Comparison of ENCODE assay signal across 23 cellular contexts in the genomic region with DNA sequence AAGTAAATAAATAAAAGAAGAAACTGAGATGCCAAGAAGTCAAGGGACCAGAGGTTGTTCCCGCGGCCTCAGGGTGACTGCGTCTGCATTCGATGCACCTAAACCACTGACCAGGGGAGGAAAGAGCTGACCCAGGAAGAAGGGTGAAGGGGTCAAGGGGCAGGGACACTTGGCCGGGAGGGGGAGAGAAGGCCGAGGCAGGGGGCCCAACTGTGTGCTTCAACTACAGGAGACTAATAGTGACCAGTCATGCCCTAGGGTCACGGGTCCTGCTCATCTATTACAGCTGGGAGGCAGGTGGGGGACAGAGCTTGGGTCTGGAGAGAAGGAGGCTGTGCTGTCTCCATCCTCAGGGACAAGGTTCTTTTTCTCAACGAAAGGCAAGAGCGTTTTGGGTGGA.
"Had no signal": no experiment of that assay in that cellular context is flagged by ENCODE, and none has a peak within 500 bp of the region (broad histone marks: within the 10 kb centered on the region; RNA-seq: fewer than 3 reads in every experiment).

No MANE protein-coding gene starts in this region.

- FAIRE-seq: K562 had no signal

- H3K9me3 ChIP-seq: adrenal gland, Peyer's patch had no signal

- H3K4me3 ChIP-seq: adrenal gland, K562, Peyer's patch had no signal

- ATAC-seq: activated CD4-positive, CD25-positive, alpha-beta regulatory T cell treated with anti-CD3 and anti-CD28 coated beads, Interleukin-2, amount 50 U/mL, for 24 hours; activated CD8-positive, alpha-beta T cell treated with anti-CD3 and anti-CD28 coated beads for 36 hours; activated T-cell treated with anti-CD3 and anti-CD28 coated beads, Interleukin-2, amount 50 U/mL, for 72 hours; K562 had no signal

- H3K4me3 Mint-ChIP-seq: activated CD8-positive, alpha-beta T cell treated with anti-CD3 and anti-CD28 coated beads for 36 hours; activated naive CD8-positive, alpha-beta T cell treated with anti-CD3 and anti-CD28 coated beads, Interleukin-2, amount 10 ng/mL, durations not matched to agents 7 days and 5 days; activated T-cell treated with anti-CD3 and anti-CD28 coated beads, Interleukin-2, amount 50 U/mL, for 72 hours; T-helper 1 cell treated with Interleukin-12 subunit alpha and Interleukin-12 subunit beta and Interleukin-4 antibody, amounts not matched to agents 30 μg/mL and 1 μg/mL, for 36 hours had no signal

- H3K9me3 Mint-ChIP-seq: activated CD8-positive, alpha-beta T cell treated with anti-CD3 and anti-CD28 coated beads for 36 hours; activated naive CD8-positive, alpha-beta T cell treated with anti-CD3 and anti-CD28 coated beads, Interleukin-2, amount 10 ng/mL, durations not matched to agents 7 days and 5 days; activated T-helper 2 cell treated with anti-CD3 and anti-CD28 coated beads, Interferon-gamma antibody, Interleukin-2, Interleukin-4, amounts not matched to agents 10 μg/mL and 5 μg/mL and 100 μg/mL, durations not matched to agents 14 hours and 24 hours and 36 hours; T-helper 1 cell treated with Interleukin-12 subunit alpha and Interleukin-12 subunit beta and Interleukin-4 antibody, amounts not matched to agents 30 μg/mL and 1 μg/mL, for 36 hours had no signal

- DNase-seq: activated CD4-positive, alpha-beta T cell treated with anti-CD3 and anti-CD28 coated beads for 4 hours; activated CD8-positive, alpha-beta memory T cell treated with anti-CD3 and anti-CD28 coated beads, Interleukin-2, amount 50 U/mL, for 4 hours; activated CD8-positive, alpha-beta T cell treated with anti-CD3 and anti-CD28 coated beads for 36 hours; activated naive CD4-positive, alpha-beta T cell treated with anti-CD3 and anti-CD28 coated beads, Interleukin-2, amount 50 U/mL, for 16 hours; activated naive CD8-positive, alpha-beta T cell treated with anti-CD3 and anti-CD28 coated beads, Interleukin-2, amount 10 ng/mL, durations not matched to agents 7 days and 5 days; activated T-cell treated with anti-CD3 and anti-CD28 coated beads, Interleukin-2, amount 50 U/mL, for 72 hours; adrenal gland; anterior cingulate cortex; Karpas-422; MM.1S; NCI-H1105; NCI-H1436; NCI-H1694 treated with DMSO at 0.1 percent for 48 hours; NCI-H2029 treated with DMSO at 0.1 percent for 48 hours; NCI-H510A treated with DMSO at 0.1 percent for 48 hours; NCI-H69; Peyer's patch; SHP77 treated with DMSO at 0.1 percent for 48 hours had no signal

- H3K27me3 Mint-ChIP-seq: activated CD8-positive, alpha-beta T cell treated with anti-CD3 and anti-CD28 coated beads for 36 hours; activated naive CD8-positive, alpha-beta T cell treated with anti-CD3 and anti-CD28 coated beads, Interleukin-2, amount 10 ng/mL, durations not matched to agents 7 days and 5 days had no signal

- H3K27me3 ChIP-seq: adrenal gland, Peyer's patch had no signal

- H3K4me1 Mint-ChIP-seq: activated naive CD8-positive, alpha-beta T cell treated with anti-CD3 and anti-CD28 coated beads, Interleukin-2, amount 10 ng/mL, durations not matched to agents 7 days and 5 days had no signal

- H3K27ac ChIP-seq: adrenal gland, Peyer's patch, RWPE1 had no signal

- H3K27ac Mint-ChIP-seq: activated CD8-positive, alpha-beta T cell treated with anti-CD3 and anti-CD28 coated beads for 36 hours; activated naive CD8-positive, alpha-beta T cell treated with anti-CD3 and anti-CD28 coated beads, Interleukin-2, amount 10 ng/mL, durations not matched to agents 7 days and 5 days; activated T-cell treated with anti-CD3 and anti-CD28 coated beads, Interleukin-2, amount 50 U/mL, for 72 hours; activated T-helper 2 cell treated with anti-CD3 and anti-CD28 coated beads, Interferon-gamma antibody, Interleukin-2, Interleukin-4, amounts not matched to agents 10 μg/mL and 5 μg/mL and 100 μg/mL, durations not matched to agents 14 hours and 24 hours and 36 hours; T-helper 1 cell treated with Interleukin-12 subunit alpha and Interleukin-12 subunit beta and Interleukin-4 antibody, amounts not matched to agents 30 μg/mL and 1 μg/mL, for 36 hours had no signal
